ENCODE assay signal across 8 cellular contexts in genomic region chr11:72111803-72112540, GRCh38. TPM values are rescaled to one million over a fixed set of nuclear protein-coding genes. Genes with fewer than 3 reads are reported as not detected.
DNase-seq lines count a peak whose midpoint lies in the region; ATAC-seq, FAIRE-seq and TF ChIP-seq lines count a peak whose summit lies in the region.

No MANE protein-coding gene starts in this region.

- H3K4me3 ChIP-seq in H7 (ENCODE audit: insufficient read depth, low read depth, low read length) (peak overlapping the region; percentile 81), Loucy (ENCODE audit: low read length, poor library complexity, severe bottlenecking) (peak overlapping the region; percentile 95), RWPE2 (ENCODE audit: severe bottlenecking) (peak overlapping the region; percentile 58), neuron (ENCODE audit: low read length) (peak overlapping the region; percentile 69), subcutaneous abdominal adipose tissue (ENCODE audit: low read depth in 1 of 5, low read length in 5 of 5) (peak overlapping the region; percentile 74 to 93 (median 87))

- DNase-seq in H7 (peak; percentile 89), RWPE2 (ENCODE audit: low spot score) (peak; percentile 95), frontal cortex (ENCODE audit: low spot score in 2 of 2) (peak; percentile 70 to 79)
- peak; percentile 94 for DNase-seq in activated naive CD4-positive, alpha-beta T cell treated with anti-CD3 and anti-CD28 coated beads for 36 hours

- peak overlapping the region; percentile 84 for H3K27ac ChIP-seq in RWPE2 (ENCODE audit: poor library complexity, severe bottlenecking)
- H3K27ac ChIP-seq in subcutaneous abdominal adipose tissue (ENCODE audit: low read depth, low read length): peak overlapping the region; percentile 96

- intact Hi-C loops in activated naive CD4-positive, alpha-beta T cell treated with anti-CD3 and anti-CD28 coated beads for 36 hours (cut with micrococcal nuclease): loop anchor here (1.0 to 2.0 kb wide), 8 partner anchors 9 to 659 kb away; partner anchors contain the start of genes CLPB, LAMTOR1, LRRC51 and NADSYN1

- H4K20me1 ChIP-seq in Loucy (ENCODE audit: insufficient read depth, low read length, poor library complexity, severe bottlenecking): no peaks in the 10 kb centered on the region

- no peaks in the 10 kb centered on the region for H3K9me2 ChIP-seq in Loucy (replicated peaks; ENCODE audit: low read depth, low read length)

- H3K9me3 ChIP-seq in Loucy (ENCODE audit: insufficient read depth, low read depth, low read length) (no peaks in the 10 kb centered on the region), RWPE2 (ENCODE audit: severe bottlenecking) (no peaks in the 10 kb centered on the region), neuron (ENCODE audit: low read length) (no peaks in the 10 kb centered on the region), subcutaneous abdominal adipose tissue (ENCODE audit: control insufficient read depth in 5 of 5, low read length in 5 of 5) (no peaks in the 10 kb centered on the region)

- CTCF ChIA-PET in activated naive CD4-positive, alpha-beta T cell treated with anti-CD3 and anti-CD28 coated beads for 36 hours (lab: Charles Lee): interaction anchor here (0.6 to 1.4 kb wide), 4 partner anchors 12 to 701 kb away, joined by 3 to 4 read pairs (median 4); no protein-coding TSS in a partner anchor

- peak overlapping the region; percentile 94 for H3K9ac ChIP-seq in Loucy (ENCODE audit: low read depth, low read length, poor library complexity, severe bottlenecking)
- peak overlapping the region; percentile 89 to 96 (median 95) for H3K9ac ChIP-seq in subcutaneous abdominal adipose tissue (ENCODE audit: low read length in 5 of 5)

- H3K27me3 Mint-ChIP-seq in activated naive CD4-positive, alpha-beta T cell treated with anti-CD3 and anti-CD28 coated beads for 36 hours (ENCODE audit: low read depth): no peaks in the 10 kb centered on the region

- H3K4me2 ChIP-seq in Loucy (ENCODE audit: low read depth, low read length, poor library complexity, severe bottlenecking): peak overlapping the region; percentile 95

- no peaks in the 10 kb centered on the region for H3K9me3 Mint-ChIP-seq in activated naive CD4-positive, alpha-beta T cell treated with anti-CD3 and anti-CD28 coated beads for 36 hours

- FAIRE-seq in G401.6 (lab: Jason Lieb, UNC) (peak; percentile 99), frontal cortex (lab: Jason Lieb, UNC) (peak; percentile 94)

- peaks cover 9% of the 10 kb centered on the region; the same call in 1 of the 2 replicates for H3K79me2 ChIP-seq in Loucy (ENCODE audit: insufficient read depth, low read length)

- H3K27me3 ChIP-seq in H7 (ENCODE audit: control insufficient read depth, insufficient read depth, low read length): no peaks in the 10 kb centered on the region; the same call in none of the 2 replicates
- peaks cover 18% of the 10 kb centered on the region for H3K27me3 ChIP-seq in Loucy (ENCODE audit: insufficient read depth, low read length, poor library complexity, severe bottlenecking)
- no peaks in the 10 kb centered on the region for H3K27me3 ChIP-seq in RWPE2 (ENCODE audit: insufficient read depth, poor library complexity, severe bottlenecking)
- no peaks in the 10 kb centered on the region for H3K27me3 ChIP-seq in neuron (ENCODE audit: insufficient read depth, low read length)
- peaks cover 0 to 3% (median 0%) of the 10 kb centered on the region in 5 donors for H3K27me3 ChIP-seq in subcutaneous abdominal adipose tissue (ENCODE audit: control insufficient read depth in 5 of 5, insufficient read depth in 4 of 5, low read length in 5 of 5)

- H3K4me1 ChIP-seq in Loucy (ENCODE audit: insufficient read depth, low read length, poor library complexity, severe bottlenecking) (peaks cover 16% of the 10 kb centered on the region), RWPE2 (ENCODE audit: insufficient read depth, poor library complexity, severe bottlenecking) (peaks cover 13% of the 10 kb centered on the region), neuron (ENCODE audit: insufficient read depth, low read length) (peaks cover 11% of the 10 kb centered on the region), subcutaneous abdominal adipose tissue (ENCODE audit: control insufficient read depth in 5 of 5, insufficient read depth in 5 of 5, low read length in 5 of 5) (peaks cover 5 to 18% (median 14%) of the 10 kb centered on the region in 5 donors)

- H3K27ac Mint-ChIP-seq in activated naive CD4-positive, alpha-beta T cell treated with anti-CD3 and anti-CD28 coated beads for 36 hours: peak overlapping the region; percentile 97

- H3K36me3 ChIP-seq in H7 (replicated peaks; ENCODE audit: control insufficient read depth, insufficient read depth, low read length) (peaks cover 2% of the 10 kb centered on the region), Loucy (ENCODE audit: insufficient read depth, low read length) (no peaks in the 10 kb centered on the region), RWPE2 (ENCODE audit: low read depth) (peaks cover 8% of the 10 kb centered on the region; the same call in 1 of the 2 replicates), neuron (ENCODE audit: insufficient read depth, low read length) (peaks cover 2% of the 10 kb centered on the region), subcutaneous abdominal adipose tissue (ENCODE audit: control insufficient read depth in 5 of 5, insufficient read depth in 5 of 5, low read length in 5 of 5) (peaks cover 0 to 17% (median 8%) of the 10 kb centered on the region in 5 donors)

- H3K4me1 Mint-ChIP-seq in activated naive CD4-positive, alpha-beta T cell treated with anti-CD3 and anti-CD28 coated beads for 36 hours (ENCODE audit: low read depth): peaks cover 12% of the 10 kb centered on the region

- ATAC-seq in RWPE2 (ENCODE audit: low read depth): peak; percentile 90

- H2AFZ ChIP-seq in Loucy (ENCODE audit: low read length) (peak overlapping the region; percentile 87), neuron (ENCODE audit: low read depth, low read length) (peak overlapping the region; percentile 39)

- H3K4me3 Mint-ChIP-seq in activated naive CD4-positive, alpha-beta T cell treated with anti-CD3 and anti-CD28 coated beads for 36 hours: peak overlapping the region; percentile 85

- peaks cover 2% of the 10 kb centered on the region for H3K36me3 Mint-ChIP-seq in activated naive CD4-positive, alpha-beta T cell treated with anti-CD3 and anti-CD28 coated beads for 36 hours (ENCODE audit: low read depth)

- no peak for TF ChIP-seq CTCF in Loucy (conservative IDR thresholded peaks at IDR 0.05; ENCODE audit: low read length)
- no peak for TF ChIP-seq CTCF in RWPE2 (IDR thresholded peaks at IDR 0.05; ENCODE audit: poor library complexity, severe bottlenecking)

- no peaks in the 10 kb centered on the region for H3F3A ChIP-seq in Loucy (ENCODE audit: low read depth)

RNA-seq across cellular contexts. Expression of gene ANAPC15, which starts 0.5 kb away (rescaled TPM):
- 50.0 and 62.6 TPM in 2 replicates for total RNA-seq in H7 (2014; rRNA removed; shearing (Covaris generic))
- 10 to 100 TPM; 69.1 to 70.3 TPM for total RNA-seq in activated naive CD4-positive, alpha-beta T cell treated with anti-CD3 and anti-CD28 coated beads for 36 hours
- total RNA-seq in frontal cortex: 17.5 TPM

RNA-seq across cellular contexts. Expression of gene TOMT, which starts 6.2 kb away (rescaled TPM):
- 0.14 TPM in 1 of 2 replicates, not detected in the other for total RNA-seq in H7 (2014; rRNA removed; shearing (Covaris generic))
- not detected for total RNA-seq in activated naive CD4-positive, alpha-beta T cell treated with anti-CD3 and anti-CD28 coated beads for 36 hours
- total RNA-seq in frontal cortex: not detected

RNA-seq across cellular contexts. Expression of gene LAMTOR1, which starts 8.9 kb away (rescaled TPM):
- 97.8 and 114 TPM in 2 replicates for total RNA-seq in H7 (2014; rRNA removed; shearing (Covaris generic))
- total RNA-seq in activated naive CD4-positive, alpha-beta T cell treated with anti-CD3 and anti-CD28 coated beads for 36 hours: 10 to 100 TPM; 39.1 to 41.8 TPM
- 44.4 TPM for total RNA-seq in frontal cortex

RNA-seq across cellular contexts. Expression of gene FOLR3, which starts 23.6 kb away (rescaled TPM):
- total RNA-seq in H7 (2014; rRNA removed; shearing (Covaris generic)): not detected in 2 replicates
- total RNA-seq in activated naive CD4-positive, alpha-beta T cell treated with anti-CD3 and anti-CD28 coated beads for 36 hours: not detected
- not detected for total RNA-seq in frontal cortex

RNA-seq across cellular contexts. Expression of gene LRRC51, which starts 31.3 kb away (rescaled TPM):
- 4.2 and 6.7 TPM in 2 replicates for total RNA-seq in H7 (2014; rRNA removed; shearing (Covaris generic))
- total RNA-seq in activated naive CD4-positive, alpha-beta T cell treated with anti-CD3 and anti-CD28 coated beads for 36 hours: 1 to 10 TPM; 6.8 to 8.3 TPM
- total RNA-seq in frontal cortex: 6.5 TPM

Comparison
In these comparisons a context has a peak if more than half of its experiments do, and no peak if none do; other contexts are left out.
1. Peak in every context shown above with its lines: DNase-seq, ATAC-seq, H3K4me3 ChIP-seq and H3K27ac ChIP-seq.